25 cellular contexts compared by ENCODE assay signal in the genomic region with DNA sequence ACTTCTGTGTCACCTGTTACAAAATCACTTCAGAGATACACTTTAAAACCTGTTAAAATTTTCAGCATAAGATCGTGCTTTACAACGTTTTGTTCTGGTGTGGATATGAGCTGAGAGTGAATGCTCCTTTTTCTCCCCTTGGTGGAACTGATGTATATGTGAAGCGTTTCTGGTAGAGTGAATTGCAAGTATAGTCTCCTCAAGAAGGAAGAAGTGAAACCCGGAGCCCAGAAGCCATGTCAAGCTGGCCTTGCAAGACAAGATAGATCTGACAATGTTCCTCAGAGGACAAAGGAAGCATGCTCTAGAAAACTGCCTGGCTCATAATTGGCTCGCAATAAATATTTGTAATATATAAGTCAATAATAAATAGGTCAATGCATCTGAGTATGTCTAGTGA. TPM values are rescaled to one million over a fixed set of nuclear protein-coding genes. Genes with fewer than 3 reads are reported as not detected.
A peak's percentile ranks its signal among the peaks of the same experiment; 100 is the strongest.
DNase-seq lines count a peak whose midpoint lies in the region; ATAC-seq and TF ChIP-seq lines count a peak whose summit lies in the region.
"Had no signal": no experiment of that assay in that cellular context is flagged by ENCODE, and none has a peak within 500 bp of the region (broad histone marks: within the 10 kb centered on the region; RNA-seq: fewer than 3 reads in every experiment).

No MANE protein-coding gene starts in this region.

- no peak overlapping the region for H3K27ac Mint-ChIP-seq in stimulated activated naive B cell treated with anti-CD40 and anti-IgM and Interleukin-4, amounts not matched to agents 10 μg/mL and 1 μg/mL and 100 μg/mL, for 72 hours
- no peak overlapping the region for H3K27ac Mint-ChIP-seq in CD4-positive, alpha-beta T cell
- H3K27ac Mint-ChIP-seq: naive thymus-derived CD4-positive, alpha-beta T cell had no signal

- no peaks in the 10 kb centered on the region for H3K27me3 Mint-ChIP-seq in stimulated activated naive B cell treated with anti-CD40 and anti-IgM and Interleukin-4, amounts not matched to agents 10 μg/mL and 1 μg/mL and 100 μg/mL, for 72 hours
- no peaks in the 10 kb centered on the region for H3K27me3 Mint-ChIP-seq in CD4-positive, alpha-beta T cell
- H3K27me3 Mint-ChIP-seq: naive thymus-derived CD4-positive, alpha-beta T cell had no signal

- POLR2A ChIA-PET in CD4-positive, alpha-beta T cell (lab: Charles Lee): no interaction called here

- intact Hi-C loops in CD4-positive, alpha-beta T cell (cut with DNase I, micrococcal nuclease): no loop called here

- peaks cover 3 to 6% of the 10 kb centered on the region in 2 donors for H3K4me1 Mint-ChIP-seq in stimulated activated naive B cell treated with anti-CD40 and anti-IgM and Interleukin-4, amounts not matched to agents 10 μg/mL and 1 μg/mL and 100 μg/mL, for 72 hours
- H3K4me1 Mint-ChIP-seq in CD4-positive, alpha-beta T cell (ENCODE audit: low read depth): no peaks in the 10 kb centered on the region
- H3K4me1 Mint-ChIP-seq: naive thymus-derived CD4-positive, alpha-beta T cell had no signal

- no peaks in the 10 kb centered on the region for H3K9me3 ChIP-seq in CD4-positive, alpha-beta T cell (ENCODE audit: control insufficient read depth, low read length)
- H3K9me3 ChIP-seq: BE2C, right atrium auricular region had no signal

- no peaks in the 10 kb centered on the region for H3K36me3 Mint-ChIP-seq in stimulated activated naive B cell treated with anti-CD40 and anti-IgM and Interleukin-4, amounts not matched to agents 10 μg/mL and 1 μg/mL and 100 μg/mL, for 72 hours
- H3K36me3 Mint-ChIP-seq in CD4-positive, alpha-beta T cell (ENCODE audit: low read depth): no peaks in the 10 kb centered on the region
- H3K36me3 Mint-ChIP-seq: naive thymus-derived CD4-positive, alpha-beta T cell had no signal

- DNase-seq in SKM-1 treated with dmso at 0.1 percent for 144 hours (lab: John Stamatoyannopoulos, UW; ENCODE audit: unreplicated experiment) (peak; percentile 11), SKM-1 (lab: John Stamatoyannopoulos, UW; ENCODE audit: unreplicated experiment) (no peak), NOMO-1 treated with dmso at 0.1 percent for 144 hours (lab: John Stamatoyannopoulos, UW; ENCODE audit: unreplicated experiment) (peak; percentile 78)
- DNase-seq in stimulated activated naive B cell treated with anti-CD40 and anti-IgM and Interleukin-4, amounts not matched to agents 10 μg/mL and 1 μg/mL and 100 μg/mL, for 72 hours: no peak
- DNase-seq in CD4-positive, alpha-beta T cell: no peak
- DNase-seq in activated CD4-positive, alpha-beta T cell treated with anti-CD3 and anti-CD28 coated beads, Interleukin-2, amount 50 U/mL, for 48 hours: no peak
- DNase-seq: 8988T; activated gamma-delta T cell; BE2C; EL; glutamatergic neuron; Kasumi-1; naive thymus-derived CD4-positive, alpha-beta T cell; NCI-H1436; NCI-H2171; NCI-H524 treated with DMSO at 0.1 percent for 48 hours; stimulated activated CD4-positive, alpha-beta T cell treated with anti-CD3 and anti-CD28 coated beads, Interleukin-12 subunit alpha, Interleukin-12 subunit beta, amount 100 ng/mL, for 4 hours; T-helper 2 cell had no signal

- no peaks in the 10 kb centered on the region for H3K27me3 ChIP-seq in CD4-positive, alpha-beta T cell (ENCODE audit: control insufficient read depth, insufficient read depth, low read length)
- H3K27me3 ChIP-seq: BE2C, right atrium auricular region had no signal

- ATAC-seq in HG03159 (IDR thresholded peaks at IDR 0.05; ENCODE audit: unreplicated experiment) (peak; percentile 44), HG02623 (IDR thresholded peaks at IDR 0.05; ENCODE audit: unreplicated experiment) (no peak)
- peak; percentile 85 to 92 for ATAC-seq in stimulated activated naive B cell treated with anti-CD40 and anti-IgM and Interleukin-4, amounts not matched to agents 10 μg/mL and 1 μg/mL and 100 μg/mL, for 72 hours (replicated peaks)
- ATAC-seq in CD4-positive, alpha-beta T cell (ENCODE audit: poor library complexity): no peak
- ATAC-seq: naive thymus-derived CD4-positive, alpha-beta T cell had no signal

- H3K27ac ChIP-seq in CD4-positive, alpha-beta T cell (ENCODE audit: low read depth, low read length): no peak overlapping the region
- H3K27ac ChIP-seq: coronary artery, right atrium auricular region, VCaP had no signal

- H3K9me3 Mint-ChIP-seq in stimulated activated naive B cell treated with anti-CD40 and anti-IgM and Interleukin-4, amounts not matched to agents 10 μg/mL and 1 μg/mL and 100 μg/mL, for 72 hours: no peaks in the 10 kb centered on the region
- H3K9me3 Mint-ChIP-seq in CD4-positive, alpha-beta T cell: no peaks in the 10 kb centered on the region

- TF ChIP-seq CTCF in CD4-positive, alpha-beta T cell (IDR thresholded peaks at IDR 0.05): no peak

- no peak overlapping the region for H3K4me3 Mint-ChIP-seq in stimulated activated naive B cell treated with anti-CD40 and anti-IgM and Interleukin-4, amounts not matched to agents 10 μg/mL and 1 μg/mL and 100 μg/mL, for 72 hours
- H3K4me3 Mint-ChIP-seq in CD4-positive, alpha-beta T cell: no peak overlapping the region
- H3K4me3 Mint-ChIP-seq: naive thymus-derived CD4-positive, alpha-beta T cell had no signal

- CTCF ChIA-PET in CD4-positive, alpha-beta T cell (lab: Charles Lee): no interaction called here

RNA-seq across cellular contexts. Expression of a gene that starts 23.6 kb away (rescaled TPM):
- not detected for total RNA-seq in CD4-positive, alpha-beta T cell
- total RNA-seq: osteocyte, SK-MEL-5 had no signal

Comparison
In these comparisons a context has a peak if more than half of its experiments do, and no peak if none do; other contexts are left out.
1. DNase-seq: peak in SKM-1 treated with dmso at 0.1 percent for 144 hours (single experiment) and NOMO-1 treated with dmso at 0.1 percent for 144 hours (single experiment); none in SKM-1 (single experiment), stimulated activated naive B cell treated with anti-CD40 and anti-IgM and Interleukin-4, amounts not matched to agents 10 μg/mL and 1 μg/mL and 100 μg/mL, for 72 hours (single experiment), CD4-positive, alpha-beta T cell (0 of 10) and activated CD4-positive, alpha-beta T cell treated with anti-CD3 and anti-CD28 coated beads, Interleukin-2, amount 50 U/mL, for 48 hours (0 of 2).
2. ATAC-seq: peak in HG03159 (single experiment) and stimulated activated naive B cell treated with anti-CD40 and anti-IgM and Interleukin-4, amounts not matched to agents 10 μg/mL and 1 μg/mL and 100 μg/mL, for 72 hours (2 of 2); none in CD4-positive, alpha-beta T cell (single experiment) and HG02623 (single experiment).